ENCODE assay signal across 1 cellular context in genomic region chr6:16324184-16324583, GRCh38.
A peak's percentile ranks its signal among the peaks of the same experiment; 100 is the strongest.
TF ChIP-seq lines count a peak whose summit lies in the region.

No MANE protein-coding gene starts in this region.

TF ChIP-seq in HepG2, 621 proteins besides CTCF, POLR2A, EP300 and RAD21 (continues in another document):
- TF ChIP-seq CHD4 (IDR thresholded peaks at IDR 0.05; ENCODE audit: borderline replicate concordance, low read length), result no peak
- no peak for TF ChIP-seq ZNF292 (CRISPR knock-in tag; IDR thresholded peaks at IDR 0.05; ENCODE audit: borderline replicate concordance, low read depth)
- TF ChIP-seq ZEB1 (IDR thresholded peaks at IDR 0.05; ENCODE audit: insufficient replicate concordance, low read depth), result no peak
- TF ChIP-seq MBNL3 (CRISPR knock-in tag; conservative IDR thresholded peaks at IDR 0.05), result no peak
- no peak for TF ChIP-seq FIP1L1 (IDR thresholded peaks at IDR 0.05; ENCODE audit: borderline replicate concordance, insufficient read depth, low read depth, low read length)
- no peak for TF ChIP-seq RNF2 (conservative IDR thresholded peaks at IDR 0.05; ENCODE audit: low read depth)
- 0 out of 2 replicates have a peak, but pooled peaks have one; percentile 3 for TF ChIP-seq FOSL2 (CRISPR knock-in tag; IDR thresholded peaks at IDR 0.05)
- TF ChIP-seq CEBPG (CRISPR knock-in tag; IDR thresholded peaks at IDR 0.05), result peak; percentile 55
- peak; percentile 61; the same call in 1 of the 2 replicates for TF ChIP-seq ZNF770 (CRISPR knock-in tag; IDR thresholded peaks at IDR 0.05)
- TF ChIP-seq AGO1 (IDR thresholded peaks at IDR 0.05; ENCODE audit: low read depth, low read length, poor library complexity, severe bottlenecking), result no peak
- TF ChIP-seq ZNF792 (CRISPR knock-in tag; IDR thresholded peaks at IDR 0.05), result no peak
- no peak for TF ChIP-seq SALL2 (CRISPR knock-in tag; IDR thresholded peaks at IDR 0.05)
- no peak for TF ChIP-seq GLMP (CRISPR knock-in tag; IDR thresholded peaks at IDR 0.05; ENCODE audit: borderline replicate concordance)
- no peak for TF ChIP-seq PCBP1 (IDR thresholded peaks at IDR 0.05; ENCODE audit: borderline replicate concordance, low read depth, low read length)
- 0 out of 2 replicates have a peak, but pooled peaks have one; percentile 12 for TF ChIP-seq GATAD2A (CRISPR knock-in tag; IDR thresholded peaks at IDR 0.05)
- no peak for TF ChIP-seq ZNF674 (CRISPR knock-in tag; IDR thresholded peaks at IDR 0.05; ENCODE audit: low read depth)
- TF ChIP-seq NAIF1 (CRISPR knock-in tag; IDR thresholded peaks at IDR 0.05; ENCODE audit: borderline replicate concordance), result no peak
- 0 out of 2 replicates have a peak, but pooled peaks have one; percentile 12 for TF ChIP-seq SALL1 (CRISPR knock-in tag; IDR thresholded peaks at IDR 0.05)
- no peak for TF ChIP-seq PLRG1 (conservative IDR thresholded peaks at IDR 0.05)
- no peak for TF ChIP-seq NONO (IDR thresholded peaks at IDR 0.05)
- no peak for TF ChIP-seq NONO (CRISPR knock-in tag; conservative IDR thresholded peaks at IDR 0.05)
- no peak for TF ChIP-seq ZNF20 (CRISPR knock-in tag; IDR thresholded peaks at IDR 0.05)
- TF ChIP-seq KLF13 (CRISPR knock-in tag; IDR thresholded peaks at IDR 0.05), result no peak
- no peak for TF ChIP-seq ATF7-NPFF (CRISPR knock-in tag; IDR thresholded peaks at IDR 0.05; ENCODE audit: low read depth)
- peak; percentile 31; the same call in 1 of the 2 replicates for TF ChIP-seq HNF4A (CRISPR knock-in tag; IDR thresholded peaks at IDR 0.05)
- TF ChIP-seq ESRRA (CRISPR knock-in tag; IDR thresholded peaks at IDR 0.05; ENCODE audit: low read depth), result no peak
- no peak for TF ChIP-seq ZNF777 (CRISPR knock-in tag; IDR thresholded peaks at IDR 0.05)
- TF ChIP-seq ZSCAN25 (CRISPR knock-in tag; IDR thresholded peaks at IDR 0.05), result no peak
- TF ChIP-seq LBX2 (CRISPR knock-in tag; IDR thresholded peaks at IDR 0.05; ENCODE audit: borderline replicate concordance), result no peak
- no peak for TF ChIP-seq SETDB1 (CRISPR knock-in tag; IDR thresholded peaks at IDR 0.05; ENCODE audit: borderline replicate concordance)
- 0 out of 2 replicates have a peak, but pooled peaks have one; percentile 23 for TF ChIP-seq NR2F2 (IDR thresholded peaks at IDR 0.05; ENCODE audit: borderline replicate concordance, low read depth)
- no peak for TF ChIP-seq MTF2 (CRISPR knock-in tag; IDR thresholded peaks at IDR 0.05; ENCODE audit: borderline replicate concordance)
- TF ChIP-seq ZFP1 (CRISPR knock-in tag; IDR thresholded peaks at IDR 0.05), result no peak
- no peak for TF ChIP-seq MTF1 (CRISPR knock-in tag; IDR thresholded peaks at IDR 0.05)
- TF ChIP-seq ZBTB7A (CRISPR knock-in tag; IDR thresholded peaks at IDR 0.05), result no peak
- TF ChIP-seq RCOR2 (CRISPR knock-in tag; IDR thresholded peaks at IDR 0.05), result no peak
- no peak for TF ChIP-seq ZBTB42 (CRISPR knock-in tag; IDR thresholded peaks at IDR 0.05)
- TF ChIP-seq ZMYM3 (CRISPR knock-in tag; IDR thresholded peaks at IDR 0.05), result 0 out of 2 replicates have a peak, but pooled peaks have one; percentile 45
- no peak for TF ChIP-seq ARNT2 (CRISPR knock-in tag; IDR thresholded peaks at IDR 0.05; ENCODE audit: low read depth)
- peak; percentile 57; the same call in 1 of the 2 replicates for TF ChIP-seq NR2C2 (CRISPR knock-in tag; IDR thresholded peaks at IDR 0.05; ENCODE audit: borderline replicate concordance)
- peak; percentile 62 to 69; a peak in 2 of 4 replicates for TF ChIP-seq NR2F1 (CRISPR knock-in tag; IDR thresholded peaks at IDR 0.05)
- no peak for TF ChIP-seq ZNF234 (CRISPR knock-in tag; conservative IDR thresholded peaks at IDR 0.05)
- TF ChIP-seq ZNF460 (CRISPR knock-in tag; IDR thresholded peaks at IDR 0.05; ENCODE audit: borderline replicate concordance), result peak; percentile 85
- TF ChIP-seq ATF2 (CRISPR knock-in tag; IDR thresholded peaks at IDR 0.05), result no peak
- TF ChIP-seq HOXA7 (CRISPR knock-in tag; IDR thresholded peaks at IDR 0.05), result no peak
- TF ChIP-seq ZNF484 (CRISPR knock-in tag; IDR thresholded peaks at IDR 0.05; ENCODE audit: borderline replicate concordance, low read depth), result no peak
- TF ChIP-seq ZBTB14 (CRISPR knock-in tag; IDR thresholded peaks at IDR 0.05), result no peak
- TF ChIP-seq CBX5 (CRISPR knock-in tag; IDR thresholded peaks at IDR 0.05; ENCODE audit: borderline replicate concordance), result no peak
- TF ChIP-seq ZNF3 (CRISPR knock-in tag; IDR thresholded peaks at IDR 0.05), result no peak
- TF ChIP-seq ZNF280D (CRISPR knock-in tag; IDR thresholded peaks at IDR 0.05), result no peak
- TF ChIP-seq ZNF646 (CRISPR knock-in tag; IDR thresholded peaks at IDR 0.05), result no peak
- no peak for TF ChIP-seq ZBTB1 (CRISPR knock-in tag; IDR thresholded peaks at IDR 0.05; ENCODE audit: borderline replicate concordance)
- no peak for TF ChIP-seq ZNF891 (CRISPR knock-in tag; IDR thresholded peaks at IDR 0.05)
- TF ChIP-seq RARA (CRISPR knock-in tag; IDR thresholded peaks at IDR 0.05), result peak; percentile 56; the same call in 1 of the 2 replicates
